In the genomic region with DNA sequence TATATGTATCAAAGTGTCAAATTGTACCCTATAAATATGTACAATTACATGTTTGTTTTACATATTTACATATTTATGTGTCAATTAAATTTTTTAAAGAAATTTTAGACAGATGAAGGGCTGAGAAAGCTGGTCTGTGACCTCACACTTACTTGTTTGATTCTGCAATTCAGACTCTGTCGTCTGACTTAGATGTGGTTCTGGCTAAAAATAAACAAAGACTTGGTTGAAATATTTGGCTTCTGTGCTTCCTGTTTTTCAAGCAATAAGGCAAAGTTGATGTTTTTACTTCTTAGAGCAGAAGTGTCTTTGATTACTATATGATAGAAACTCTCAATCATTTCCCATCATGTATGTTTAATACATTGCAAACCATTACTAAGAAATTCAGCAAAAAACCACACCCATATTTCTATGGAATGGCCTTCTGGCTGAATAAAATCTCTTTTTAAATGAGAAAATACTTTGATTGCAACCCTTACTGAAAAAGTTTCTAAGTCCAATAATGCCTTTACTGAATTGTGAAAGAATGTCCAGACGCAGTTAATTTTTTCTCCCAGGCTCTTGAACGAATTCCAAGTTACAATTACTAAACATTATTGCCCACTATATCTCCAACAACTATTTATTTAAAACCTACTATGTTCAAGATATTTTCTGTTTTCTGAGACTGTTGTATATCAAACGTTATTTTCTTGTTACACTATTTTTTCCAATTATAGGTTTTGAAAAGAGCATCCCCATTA, we compare ENCODE assay signal across 22 cellular contexts. TPM values are rescaled to one million over a fixed set of nuclear protein-coding genes. Genes with fewer than 3 reads are reported as not detected.
DNase-seq lines count a peak whose midpoint lies in the region; ATAC-seq and TF ChIP-seq lines count a peak whose summit lies in the region.
"Had no signal": no experiment of that assay in that cellular context is flagged by ENCODE, and none has a peak within 500 bp of the region (broad histone marks: within the 10 kb centered on the region; RNA-seq: fewer than 3 reads in every experiment).

No MANE protein-coding gene starts in this region.

- H3K27ac Mint-ChIP-seq in natural killer cell treated with Interleukin-12 subunit alpha and Interleukin-12 subunit beta and Interleukin-15 and Interleukin-18, amount 100 ng/mL, for 72 hours, result no peak overlapping the region
- H3K27ac Mint-ChIP-seq: activated B cell treated with CpG ODN at 0.5 μM for 24 hours; activated CD8-positive, alpha-beta T cell treated with anti-CD3 and anti-CD28 coated beads for 36 hours; activated naive CD8-positive, alpha-beta T cell treated with anti-CD3 and anti-CD28 coated beads for 36 hours; CD4-positive, CD25-positive, alpha-beta regulatory T cell; effector memory CD8-positive, alpha-beta T cell had no signal

- H3K36me3 ChIP-seq in heart right ventricle (no peaks in the 10 kb centered on the region), right atrium auricular region (no peaks in the 10 kb centered on the region)
- H3K36me3 ChIP-seq: cardiac muscle cell, transverse colon had no signal

- H3K4me1 Mint-ChIP-seq in natural killer cell treated with Interleukin-12 subunit alpha and Interleukin-12 subunit beta and Interleukin-15 and Interleukin-18, amount 100 ng/mL, for 72 hours (ENCODE audit: low read depth in 2 of 2), result no peaks in the 10 kb centered on the region
- H3K4me1 Mint-ChIP-seq: activated naive CD8-positive, alpha-beta T cell treated with anti-CD3 and anti-CD28 coated beads for 36 hours; CD4-positive, CD25-positive, alpha-beta regulatory T cell had no signal

- 37 to 44% methylated on average over 4 of the region's 4 CpGs for WGBS in heart right ventricle, 2 donors

- DNase-seq in heart right ventricle (no peak), right atrium auricular region (ENCODE audit: low spot score) (no peak), amniotic epithelial cell (ENCODE audit: low read depth) (peak; percentile 47), left lobe of liver (ENCODE audit: low spot score) (no peak), SHP77 treated with DMSO at 0.1 percent for 48 hours (lab: John Stamatoyannopoulos, UW) (no peak)
- no peak for DNase-seq in natural killer cell treated with Interleukin-12 subunit alpha and Interleukin-12 subunit beta and Interleukin-15 and Interleukin-18, amount 100 ng/mL, for 72 hours (ENCODE audit: low spot score)
- DNase-seq: activated B cell treated with CpG ODN at 0.5 μM for 24 hours; activated CD8-positive, alpha-beta T cell treated with anti-CD3 and anti-CD28 coated beads for 36 hours; activated naive CD8-positive, alpha-beta T cell treated with anti-CD3 and anti-CD28 coated beads for 36 hours; CD4-positive, CD25-positive, alpha-beta regulatory T cell; DMS153; effector memory CD8-positive, alpha-beta T cell; foreskin keratinocyte; H7; NCI-H1417 treated with DMSO at 0.1 percent for 48 hours; transverse colon had no signal

- H3K9me3 Mint-ChIP-seq in natural killer cell treated with Interleukin-12 subunit alpha and Interleukin-12 subunit beta and Interleukin-15 and Interleukin-18, amount 100 ng/mL, for 72 hours, result no peaks in the 10 kb centered on the region
- H3K9me3 Mint-ChIP-seq: activated CD8-positive, alpha-beta T cell treated with anti-CD3 and anti-CD28 coated beads for 36 hours; activated naive CD8-positive, alpha-beta T cell treated with anti-CD3 and anti-CD28 coated beads for 36 hours; effector memory CD8-positive, alpha-beta T cell had no signal

- peak in 2 of 8 donors; percentile 27 to 71 for ATAC-seq in heart right ventricle
- ATAC-seq in left lobe of liver, result peak; percentile 31
- no peak for ATAC-seq in natural killer cell treated with Interleukin-12 subunit alpha and Interleukin-12 subunit beta and Interleukin-15 and Interleukin-18, amount 100 ng/mL, for 72 hours
- ATAC-seq in HG02885 (IDR thresholded peaks at IDR 0.05; ENCODE audit: poor library complexity, unreplicated experiment), result no peak
- ATAC-seq in GM21528 (IDR thresholded peaks at IDR 0.05; ENCODE audit: low FRiP score, unreplicated experiment), result no peak
- ATAC-seq: A549; activated CD8-positive, alpha-beta T cell treated with anti-CD3 and anti-CD28 coated beads for 36 hours; effector memory CD8-positive, alpha-beta T cell; foreskin keratinocyte; K562 had no signal

- no peak overlapping the region for H3K4me3 Mint-ChIP-seq in natural killer cell treated with Interleukin-12 subunit alpha and Interleukin-12 subunit beta and Interleukin-15 and Interleukin-18, amount 100 ng/mL, for 72 hours
- H3K4me3 Mint-ChIP-seq: activated B cell treated with CpG ODN at 0.5 μM for 24 hours; activated CD8-positive, alpha-beta T cell treated with anti-CD3 and anti-CD28 coated beads for 36 hours; activated naive CD8-positive, alpha-beta T cell treated with anti-CD3 and anti-CD28 coated beads for 36 hours; CD4-positive, CD25-positive, alpha-beta regulatory T cell; effector memory CD8-positive, alpha-beta T cell had no signal

- H3K27me3 Mint-ChIP-seq in natural killer cell treated with Interleukin-12 subunit alpha and Interleukin-12 subunit beta and Interleukin-15 and Interleukin-18, amount 100 ng/mL, for 72 hours, result peaks cover 0 to 5% of the 10 kb centered on the region in 2 donors

- intact Hi-C loops in heart right ventricle (cut with DNase I), result loop anchor here in 6 of 10 donors (5.0 kb wide), 2 partner anchors 32 to 407 kb away; no protein-coding TSS in a partner anchor

- peaks cover 0 to 29% (median 6%) of the 10 kb centered on the region in 9 donors for H3K4me1 ChIP-seq in heart right ventricle
- H3K4me1 ChIP-seq in right atrium auricular region, result peaks cover 0 to 11% of the 10 kb centered on the region in 2 donors
- H3K4me1 ChIP-seq: A549, foreskin keratinocyte had no signal

- no peak overlapping the region for H3K4me3 ChIP-seq in heart right ventricle
- H3K4me3 ChIP-seq in right atrium auricular region, result no peak overlapping the region
- H3K4me3 ChIP-seq: A549, cardiac muscle cell, K562, transverse colon had no signal

- H3K27me3 ChIP-seq in heart right ventricle, result no peaks in the 10 kb centered on the region
- H3K27me3 ChIP-seq in right atrium auricular region, result no peaks in the 10 kb centered on the region
- H3K27me3 ChIP-seq: cardiac muscle cell, foreskin keratinocyte, transverse colon had no signal

- TF ChIP-seq CTCF in heart right ventricle (IDR thresholded peaks at IDR 0.05), result no peak
- TF ChIP-seq CTCF in right atrium auricular region (IDR thresholded peaks at IDR 0.05), result no peak

- H3K27ac ChIP-seq in heart right ventricle (peak overlapping the region in 6 of 10 donors; percentile 11 to 64 (median 26)), right atrium auricular region (peak overlapping the region in 1 of 2 donors; percentile 52)
- H3K27ac ChIP-seq: A549, cardiac muscle cell, foreskin keratinocyte had no signal

- no peaks in the 10 kb centered on the region for H3K36me3 Mint-ChIP-seq in natural killer cell treated with Interleukin-12 subunit alpha and Interleukin-12 subunit beta and Interleukin-15 and Interleukin-18, amount 100 ng/mL, for 72 hours
- H3K36me3 Mint-ChIP-seq: activated naive CD8-positive, alpha-beta T cell treated with anti-CD3 and anti-CD28 coated beads for 36 hours; CD4-positive, CD25-positive, alpha-beta regulatory T cell had no signal

- H3K9me3 ChIP-seq in heart right ventricle (peaks cover 0 to 4% (median 0%) of the 10 kb centered on the region in 11 donors), right atrium auricular region (no peaks in the 10 kb centered on the region)
- H3K9me3 ChIP-seq: A549, transverse colon had no signal

RNA-seq across cellular contexts. Expression of a gene that starts 59.4 kb away (rescaled TPM):
- total RNA-seq in heart right ventricle (10 to 100 TPM; 25.2 to 48.1 (median 32.1) TPM), right atrium auricular region (10 to 100 TPM; 17.8 to 31.1 TPM), left lobe of liver (1.2 TPM)
- 10 to 100 TPM in 1 of 2 donors, 1 to 10 TPM in 1; 3.8 to 10.8 TPM for polyA plus RNA-seq in heart right ventricle
- under 1 TPM in 1 of 2 donors, not detected in 1; 0.10 TPM for total RNA-seq in natural killer cell treated with Interleukin-12 subunit alpha and Interleukin-12 subunit beta and Interleukin-15 and Interleukin-18, amount 100 ng/mL, for 72 hours
- total RNA-seq: activated B cell treated with CpG ODN at 0.5 μM for 24 hours; activated CD8-positive, alpha-beta T cell treated with anti-CD3 and anti-CD28 coated beads for 36 hours; activated naive CD8-positive, alpha-beta T cell treated with anti-CD3 and anti-CD28 coated beads for 36 hours; T-helper 2 cell treated with Interferon-gamma antibody and Interleukin-4, amounts not matched to agents 100 ng/mL and 5 ng/mL, for 36 hours had no signal
- polyA plus RNA-seq: A549; CD4-positive, CD25-positive, alpha-beta regulatory T cell; K562 had no signal
